33 cellular contexts compared by ENCODE assay signal in the genomic region with DNA sequence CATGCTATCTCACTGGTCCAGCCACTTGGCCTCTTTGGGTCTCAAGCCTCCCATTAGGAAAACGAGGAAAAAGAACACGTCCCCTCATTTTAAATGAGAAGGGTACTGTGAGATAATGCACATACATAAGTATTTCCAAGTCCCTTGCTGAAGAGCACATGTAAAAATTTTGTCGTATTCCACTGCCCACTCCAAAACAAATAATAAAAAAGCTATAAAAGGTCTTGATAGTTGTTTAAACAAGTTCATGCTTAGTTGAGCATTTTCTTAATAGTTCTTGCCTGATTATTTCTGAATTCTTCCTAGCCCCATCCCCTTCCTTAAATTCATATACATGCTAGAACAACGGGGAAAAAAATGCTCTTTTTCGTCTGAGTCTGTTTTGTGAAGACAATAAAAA.
A peak's percentile ranks its signal among the peaks of the same experiment; 100 is the strongest.
DNase-seq lines count a peak whose midpoint lies in the region; ATAC-seq and TF ChIP-seq lines count a peak whose summit lies in the region.
"Had no signal": no experiment of that assay in that cellular context is flagged by ENCODE, and none has a peak within 500 bp of the region (broad histone marks: within the 10 kb centered on the region; RNA-seq: fewer than 3 reads in every experiment).

No MANE protein-coding gene starts in this region.

- H3K9me3 ChIP-seq in PC-3 (ENCODE audit: low read length): no peaks in the 10 kb centered on the region
- H3K9me3 ChIP-seq in mucosa of descending colon: no peaks in the 10 kb centered on the region
- H3K9me3 ChIP-seq: A549; BE2C; BLaER1; BLaER1 treated with 17β-estradiol and CSF1 and Interleukin-3, amounts not matched to agents 10 nM and 100 nM; Caco-2 had no signal

- no peak overlapping the region for H3K4me3 Mint-ChIP-seq in activated T-cell treated with anti-CD3 and anti-CD28 coated beads, Interleukin-2, amount 50 U/mL, for 24 hours
- H3K4me3 Mint-ChIP-seq in activated T-cell treated with anti-CD3 and anti-CD28 coated beads, Interleukin-2, amount 50 U/mL, for 4 hours: no peak overlapping the region
- H3K4me3 Mint-ChIP-seq: B cell; CD14-positive monocyte; CD4-positive, alpha-beta memory T cell; CD4-positive, alpha-beta T cell; CD8-positive, alpha-beta memory T cell; CD8-positive, alpha-beta T cell had no signal

- no peak overlapping the region for H2AFZ ChIP-seq in PC-3 (ENCODE audit: low read length)

- no peaks in the 10 kb centered on the region for H3K9me2 ChIP-seq in PC-3 (replicated peaks; ENCODE audit: low read length)

- H3K27me3 Mint-ChIP-seq in activated T-cell treated with anti-CD3 and anti-CD28 coated beads, Interleukin-2, amount 50 U/mL, for 24 hours: no peaks in the 10 kb centered on the region
- no peaks in the 10 kb centered on the region for H3K27me3 Mint-ChIP-seq in activated T-cell treated with anti-CD3 and anti-CD28 coated beads, Interleukin-2, amount 50 U/mL, for 4 hours (ENCODE audit: low read depth)
- H3K27me3 Mint-ChIP-seq: B cell; CD4-positive, alpha-beta memory T cell; CD4-positive, alpha-beta T cell; CD4-positive, CD25-positive, alpha-beta regulatory T cell; CD8-positive, alpha-beta memory T cell had no signal

- H3K79me2 ChIP-seq in PC-3 (ENCODE audit: low read length): no peaks in the 10 kb centered on the region

- peak overlapping the region; percentile 29 for H3K27ac Mint-ChIP-seq in activated T-cell treated with anti-CD3 and anti-CD28 coated beads, Interleukin-2, amount 50 U/mL, for 24 hours
- H3K27ac Mint-ChIP-seq: B cell; CD14-positive monocyte; CD4-positive, alpha-beta T cell; CD4-positive, CD25-positive, alpha-beta regulatory T cell; CD8-positive, alpha-beta T cell had no signal

- H3K4me3 ChIP-seq in LNCaP clone FGC (ENCODE audit: low read depth, low read length) (no peak overlapping the region), PC-3 (ENCODE audit: low read length) (no peak overlapping the region), mucosa of descending colon (no peak overlapping the region)
- H3K4me3 ChIP-seq: A549; BLaER1; BLaER1 treated with 17β-estradiol and CSF1 and Interleukin-3, amounts not matched to agents 10 nM and 100 nM had no signal

- intact Hi-C loops in PC-3 (cut with micrococcal nuclease) (no loop called here), mucosa of descending colon (cut with DNase I, micrococcal nuclease) (no loop called here)

- H3K27ac ChIP-seq in PC-3 (ENCODE audit: low read length): no peak overlapping the region
- H3K27ac ChIP-seq: 22Rv1; A549; BLaER1; BLaER1 treated with 17β-estradiol and CSF1 and Interleukin-3, amounts not matched to agents 10 nM and 100 nM; C4-2B had no signal

- POLR2A ChIA-PET in PC-3 (lab: Charles Lee; ENCODE audit: unreplicated experiment): interaction anchor here (0.6 kb wide), 1 partner anchor 56 kb away, joined by 3 read pairs; no protein-coding TSS in a partner anchor

- CTCF ChIA-PET in PC-3 (lab: Charles Lee): no interaction called here

- TF ChIP-seq CTCF in LNCaP clone FGC (IDR thresholded peaks at IDR 0.05; ENCODE audit: control insufficient read depth, extremely low read depth, insufficient read depth) (no peak), PC-3 (conservative IDR thresholded peaks at IDR 0.05; ENCODE audit: low read depth, low read length) (no peak), mucosa of descending colon (IDR thresholded peaks at IDR 0.05) (no peak)

- H4K20me1 ChIP-seq in PC-3 (ENCODE audit: low read length): no peaks in the 10 kb centered on the region

- H3F3A ChIP-seq in PC-3 (ENCODE audit: low read length, unreplicated experiment): no peaks in the 10 kb centered on the region

- no peak overlapping the region for H3K9ac ChIP-seq in PC-3 (ENCODE audit: low read length)
- H3K9ac ChIP-seq: BLaER1; BLaER1 treated with 17β-estradiol and CSF1 and Interleukin-3, amounts not matched to agents 10 nM and 100 nM had no signal

- no peak for ATAC-seq in activated T-cell treated with anti-CD3 and anti-CD28 coated beads, Interleukin-2, amount 50 U/mL, for 4 hours
- peak; percentile 58 for ATAC-seq in PC-3
- no peak for ATAC-seq in mucosa of descending colon
- ATAC-seq: A549; CD8-positive, alpha-beta T cell had no signal

- H3K36me3 ChIP-seq in PC-3 (ENCODE audit: low read depth, low read length) (peaks cover 13% of the 10 kb centered on the region; the same call in 1 of the 2 replicates), mucosa of descending colon (ENCODE audit: low read depth) (no peaks in the 10 kb centered on the region)
- H3K36me3 ChIP-seq: BE2C had no signal

- BruUV-seq in PC-3 (replicated peaks; lab: Mats Ljungman, UMichigan): no TSS peak

- no peaks in the 10 kb centered on the region for H3K4me1 Mint-ChIP-seq in activated T-cell treated with anti-CD3 and anti-CD28 coated beads, Interleukin-2, amount 50 U/mL, for 24 hours (ENCODE audit: low read depth)
- H3K4me1 Mint-ChIP-seq in activated T-cell treated with anti-CD3 and anti-CD28 coated beads, Interleukin-2, amount 50 U/mL, for 4 hours (ENCODE audit: low read depth): no peaks in the 10 kb centered on the region
- H3K4me1 Mint-ChIP-seq: B cell, CD14-positive monocyte had no signal

- no peaks in the 10 kb centered on the region for H3K9me3 Mint-ChIP-seq in activated T-cell treated with anti-CD3 and anti-CD28 coated beads, Interleukin-2, amount 50 U/mL, for 24 hours
- no peaks in the 10 kb centered on the region for H3K9me3 Mint-ChIP-seq in activated T-cell treated with anti-CD3 and anti-CD28 coated beads, Interleukin-2, amount 50 U/mL, for 4 hours
- H3K9me3 Mint-ChIP-seq: CD14-positive monocyte; CD4-positive, alpha-beta memory T cell; CD4-positive, alpha-beta T cell; CD4-positive, CD25-positive, alpha-beta regulatory T cell; CD8-positive, alpha-beta memory T cell; CD8-positive, alpha-beta T cell had no signal

- DNase-seq in activated T-cell treated with anti-CD3 and anti-CD28 coated beads, Interleukin-2, amount 50 U/mL, for 24 hours: no peak
- DNase-seq in activated T-cell treated with anti-CD3 and anti-CD28 coated beads, Interleukin-2, amount 50 U/mL, for 4 hours: no peak
- DNase-seq in LNCaP clone FGC (ENCODE audit: low read depth) (peak; percentile 54), PC-3 (no peak), mucosa of descending colon (no peak), SW480 (ENCODE audit: low spot score) (no peak)
- DNase-seq: 8988T; ACHN; AML-193; BE2C; C1 segment of cervical spinal cord; Caco-2; Calu3; CD4-positive, alpha-beta memory T cell; CD4-positive, alpha-beta T cell; CD4-positive, CD25-positive, alpha-beta regulatory T cell; CD8-positive, alpha-beta memory T cell; CD8-positive, alpha-beta T cell; COR-L47; DMS 273 treated with DMSO at 0.1 percent for 48 hours; DMS153; DMS53; DMS79; DMS79 treated with DMSO at 0.1 percent for 48 hours; DND-41; EL had no signal

- H3K4me1 ChIP-seq in PC-3 (ENCODE audit: insufficient read depth, low read length): no peaks in the 10 kb centered on the region
- no peaks in the 10 kb centered on the region for H3K4me1 ChIP-seq in mucosa of descending colon (ENCODE audit: low read depth)
- H3K4me1 ChIP-seq: A549; BE2C; BLaER1; BLaER1 treated with 17β-estradiol and CSF1 and Interleukin-3, amounts not matched to agents 10 nM and 100 nM; Caco-2 had no signal

- peaks cover 88% of the 10 kb centered on the region for H3K36me3 Mint-ChIP-seq in activated T-cell treated with anti-CD3 and anti-CD28 coated beads, Interleukin-2, amount 50 U/mL, for 24 hours (ENCODE audit: low read depth)
- peaks cover 28% of the 10 kb centered on the region for H3K36me3 Mint-ChIP-seq in activated T-cell treated with anti-CD3 and anti-CD28 coated beads, Interleukin-2, amount 50 U/mL, for 4 hours (ENCODE audit: insufficient read depth)

- H3K4me2 ChIP-seq in PC-3 (ENCODE audit: low read length): no peak overlapping the region
- H3K4me2 ChIP-seq: A549; BLaER1; BLaER1 treated with 17β-estradiol and CSF1 and Interleukin-3, amounts not matched to agents 10 nM and 100 nM had no signal

- H3K27me3 ChIP-seq in PC-3 (ENCODE audit: low read length): no peaks in the 10 kb centered on the region
- H3K27me3 ChIP-seq: BE2C; BLaER1; BLaER1 treated with 17β-estradiol and CSF1 and Interleukin-3, amounts not matched to agents 10 nM and 100 nM had no signal
